8 cellular contexts compared by ENCODE assay signal in genomic region chr11:40432358-40432757, GRCh38.
"Had no signal": no experiment of that assay in that cellular context is flagged by ENCODE, and none has a peak within 500 bp of the region (broad histone marks: within the 10 kb centered on the region; RNA-seq: fewer than 3 reads in every experiment).

No MANE protein-coding gene starts in this region.

- H3K4me2 ChIP-seq: KMS-11 had no signal

- ATAC-seq: HepG2, K562 had no signal

- FAIRE-seq: HepG2, HTR-8/SVneo, K562 had no signal

- H3K9ac ChIP-seq: KMS-11 had no signal

- H3K27ac ChIP-seq: HL-60, KMS-11 had no signal

- DNase-seq: IMR-90, KBM-7, KG1 had no signal

- H3K4me3 ChIP-seq: K562 had no signal
